Comparison of ENCODE assay signal across 9 cellular contexts in genomic region chr10:24465124-24465874, GRCh38.
DNase-seq lines count a peak whose midpoint lies in the region; ATAC-seq, FAIRE-seq and TF ChIP-seq lines count a peak whose summit lies in the region.
"Had no signal": no experiment of that assay in that cellular context is flagged by ENCODE, and none has a peak within 500 bp of the region (broad histone marks: within the 10 kb centered on the region; RNA-seq: fewer than 3 reads in every experiment).

No MANE protein-coding gene starts in this region.

- H3K9me3 ChIP-seq in Caco-2 = no peaks in the 10 kb centered on the region
- no peaks in the 10 kb centered on the region for H3K9me3 ChIP-seq in endocrine pancreas (ENCODE audit: control insufficient read depth, low read length)
- no peaks in the 10 kb centered on the region for H3K9me3 ChIP-seq in pancreas
- H3K9me3 ChIP-seq: sigmoid colon had no signal

- H3K36me3 ChIP-seq in Caco-2 (ENCODE audit: control insufficient read depth, insufficient read depth, low read length) (peaks cover 4% of the 10 kb centered on the region), endocrine pancreas (ENCODE audit: control insufficient read depth, insufficient read depth, low read length) (no peaks in the 10 kb centered on the region), pancreas (no peaks in the 10 kb centered on the region)
- H3K36me3 ChIP-seq: sigmoid colon had no signal

- peak overlapping the region; percentile 71 for H3K27ac Mint-ChIP-seq in Caco-2 (ENCODE audit: unreplicated experiment)

- peaks cover 73% of the 10 kb centered on the region for H3K36me3 Mint-ChIP-seq in Caco-2 (ENCODE audit: insufficient read depth, unreplicated experiment)

- H3K4me3 Mint-ChIP-seq in Caco-2 (ENCODE audit: unreplicated experiment) = peak overlapping the region; percentile 73

- TF ChIP-seq CTCF in Caco-2 (IDR thresholded peaks at IDR 0.05; ENCODE audit: insufficient read depth in 1 of 2, low read depth in 1 of 2, low read length in 1 of 2, severe bottlenecking in 1 of 2, unreplicated experiment in 1 of 2) (no peak), pancreas (IDR thresholded peaks at IDR 0.05) (no peak)

- intact Hi-C loops in Caco-2 (cut with micrococcal nuclease; ENCODE audit: unreplicated experiment) = loop anchor here (10.0 kb wide), 1 partner anchor 50 kb away; no protein-coding TSS in a partner anchor
- intact Hi-C loops in pancreas (cut with DNase I) = loop anchor here in 1 of 3 donors (5.0 kb wide), 1 partner anchor 118 kb away; no protein-coding TSS in a partner anchor

- CTCF ChIA-PET in Caco-2 (lab: Charles Lee) = interaction anchor here (0.6 to 1.0 kb wide), 2 partner anchors 16 to 64 kb away, joined by 3 read pairs; no protein-coding TSS in a partner anchor

- WGBS in pancreas, 2 donors = 12 to 14% methylated on average over 14 of the region's 14 CpGs

- ATAC-seq in pancreas = peak; percentile 26 to 44 (median 36)
- no peak for ATAC-seq in GM21529 (IDR thresholded peaks at IDR 0.05; ENCODE audit: unreplicated experiment)

- DNase-seq in Caco-2 (peak in 1 of 2 experiments; percentile 60), NCI-H2171 treated with DMSO at 0.1 percent for 48 hours (lab: John Stamatoyannopoulos, UW) (peak; percentile 73), pancreas (peak in 4 of 6 donors; percentile 40 to 62 (median 43)), NCI-H146 (lab: John Stamatoyannopoulos, UW) (no peak), retina (no peak)
- DNase-seq in activated effector memory CD4-positive, alpha-beta T cell treated with Interleukin-2 at 50 U/mL for 16 hours = no peak
- DNase-seq: sigmoid colon had no signal

- POLR2A ChIA-PET in Caco-2 (lab: Charles Lee) = interaction anchor here (0.6 to 1.5 kb wide), 2 partner anchors 10 to 27 kb away, joined by 3 to 6 read pairs; no protein-coding TSS in a partner anchor

- no peaks in the 10 kb centered on the region for H3K27me3 ChIP-seq in Caco-2 (replicated peaks; ENCODE audit: control insufficient read depth, insufficient read depth, low read length)
- no peaks in the 10 kb centered on the region for H3K27me3 ChIP-seq in endocrine pancreas (ENCODE audit: control insufficient read depth, insufficient read depth, low read length)
- no peaks in the 10 kb centered on the region for H3K27me3 ChIP-seq in pancreas
- H3K27me3 ChIP-seq: sigmoid colon had no signal

- peak overlapping the region; percentile 37 for H3K4me3 ChIP-seq in Caco-2 (ENCODE audit: low read depth, low read length)
- peak overlapping the region; percentile 95 for H3K4me3 ChIP-seq in endocrine pancreas (ENCODE audit: control insufficient read depth, insufficient read depth, low read length)
- peak overlapping the region in 3 of 4 donors; percentile 20 to 48 (median 42) for H3K4me3 ChIP-seq in pancreas
- H3K4me3 ChIP-seq: sigmoid colon had no signal

- no peaks in the 10 kb centered on the region for H3K9me3 Mint-ChIP-seq in Caco-2 (ENCODE audit: unreplicated experiment)

- no peak for FAIRE-seq in pancreas (lab: Jason Lieb, UNC)

- peak overlapping the region; percentile 38 for H3K9ac ChIP-seq in endocrine pancreas (ENCODE audit: control insufficient read depth, insufficient read depth, low read length)

- H3K4me1 Mint-ChIP-seq in Caco-2 (ENCODE audit: low read depth, unreplicated experiment) = peaks cover 59% of the 10 kb centered on the region

- H3K27me3 Mint-ChIP-seq in Caco-2 (ENCODE audit: insufficient read depth, unreplicated experiment) = no peaks in the 10 kb centered on the region

- H3K27ac ChIP-seq in pancreas = peak overlapping the region; percentile 80 to 97 (median 86)

- BruUV-seq in Caco-2 (replicated peaks; lab: Mats Ljungman, UMichigan) = TSS peak; percentile 86

- H3K4me1 ChIP-seq in Caco-2 (peaks cover 46% of the 10 kb centered on the region), endocrine pancreas (ENCODE audit: control insufficient read depth, insufficient read depth, low read length) (no peaks in the 10 kb centered on the region), pancreas (peaks cover 19 to 34% (median 26%) of the 10 kb centered on the region in 3 donors)

Comparison
In these comparisons a context has a peak if more than half of its experiments do, and no peak if none do; other contexts are left out.
1. DNase-seq: peak in NCI-H2171 treated with DMSO at 0.1 percent for 48 hours (single experiment) and pancreas (4 of 6); none in NCI-H146 (single experiment), retina (single experiment) and activated effector memory CD4-positive, alpha-beta T cell treated with Interleukin-2 at 50 U/mL for 16 hours (single experiment).
2. H3K4me3 ChIP-seq: peak in every context shown above with its lines; median percentile 95 in endocrine pancreas; 42 in pancreas; 37 in Caco-2.